Comparison of ENCODE assay signal across 16 cellular contexts in the genomic region with DNA sequence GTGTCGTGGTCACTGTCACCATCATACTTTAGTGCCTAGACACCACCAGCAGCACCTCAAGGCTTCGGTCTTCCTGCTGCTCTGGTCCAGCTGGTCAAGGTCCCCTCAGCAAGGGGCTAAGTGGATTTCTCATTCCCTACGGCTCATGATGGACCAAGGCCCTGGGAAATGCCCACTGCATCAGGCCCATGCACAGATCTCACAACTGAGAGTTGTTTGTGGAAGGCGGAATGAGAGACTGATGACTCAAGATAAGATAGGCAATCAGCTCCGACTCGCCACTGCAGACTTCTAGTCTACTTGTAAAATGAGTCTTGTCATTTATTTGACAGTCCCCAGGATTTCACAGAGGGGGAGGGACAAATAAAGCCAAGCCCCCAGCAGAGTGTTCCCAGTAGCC.
A peak's percentile ranks its signal among the peaks of the same experiment; 100 is the strongest.
DNase-seq lines count a peak whose midpoint lies in the region; ATAC-seq, FAIRE-seq and TF ChIP-seq lines count a peak whose summit lies in the region.
"Had no signal": no experiment of that assay in that cellular context is flagged by ENCODE, and none has a peak within 500 bp of the region (broad histone marks: within the 10 kb centered on the region; RNA-seq: fewer than 3 reads in every experiment).

No MANE protein-coding gene starts in this region.

- FAIRE-seq in GM12891 (lab: Jason Lieb, UNC): no peak
- FAIRE-seq: G401.6, GM19239 had no signal

- peak overlapping the region; percentile 63 for H3K18ac ChIP-seq in trophoblast cell (ENCODE audit: low read length)

- H3K4me1 ChIP-seq in trophoblast cell (ENCODE audit: control insufficient read depth in 1 of 2, insufficient read depth in 2 of 2, low read length in 2 of 2): peaks cover 12 to 16% of the 10 kb centered on the region in 2 experiments
- H3K4me1 ChIP-seq: Caco-2 had no signal

- no peak overlapping the region for H2AFZ ChIP-seq in trophoblast cell (ENCODE audit: insufficient read depth, low read length, poor library complexity)
- H2AFZ ChIP-seq: GM23338 had no signal

- ATAC-seq in GM19455 (IDR thresholded peaks at IDR 0.05; ENCODE audit: unreplicated experiment): no peak
- ATAC-seq: GM23338, HCT116 had no signal

- no peaks in the 10 kb centered on the region for H3K27me3 ChIP-seq in trophoblast cell (ENCODE audit: insufficient read depth, low read length)

- no peak overlapping the region for H4K12ac ChIP-seq in trophoblast cell (ENCODE audit: low read depth, low read length)

- no peak for TF ChIP-seq CTCF in coronary artery (IDR thresholded peaks at IDR 0.05)

- H3K9ac ChIP-seq in trophoblast cell (ENCODE audit: low read length): no peak overlapping the region

- peak overlapping the region; percentile 58 for H2BK5ac ChIP-seq in trophoblast cell (ENCODE audit: low read depth, low read length, poor library complexity)

- H3K9me3 ChIP-seq in trophoblast cell (ENCODE audit: insufficient read depth, low read depth, low read length): no peaks in the 10 kb centered on the region
- H3K9me3 ChIP-seq: Caco-2 had no signal

- H3K4me2 ChIP-seq in trophoblast cell (ENCODE audit: low read length): no peak overlapping the region
- H3K4me2 ChIP-seq: GM23338 had no signal

- no peaks in the 10 kb centered on the region for H3K79me2 ChIP-seq in trophoblast cell (ENCODE audit: control insufficient read depth, insufficient read depth, low read length, poor library complexity)

- no peak overlapping the region for H3K23ac ChIP-seq in trophoblast cell (ENCODE audit: low read length)

- TF ChIP-seq POLR2A in GM12891 (IDR thresholded peaks at IDR 0.05; ENCODE audit: low read depth, low read length): no peak

- peak overlapping the region; percentile 55 for H3K14ac ChIP-seq in trophoblast cell (ENCODE audit: low read length)

- WGBS in trophoblast cell (ENCODE audit: extremely low coverage, insufficient coverage, insufficient read length): no CpG with 5 or more reads among the region's 6 CpGs

- peak overlapping the region; percentile 78 for H2BK12ac ChIP-seq in trophoblast cell (ENCODE audit: low read length)

- peak overlapping the region; percentile 72 for H4K91ac ChIP-seq in trophoblast cell (ENCODE audit: low read depth, low read length)

- H3K4me3 ChIP-seq in coronary artery (no peak overlapping the region), trophoblast cell (ENCODE audit: low read depth, low read length) (no peak overlapping the region)
- H3K4me3 ChIP-seq: GM23338 had no signal

- H2AK5ac ChIP-seq in trophoblast cell (ENCODE audit: low read length): no peak overlapping the region

- peak overlapping the region; percentile 12 for H4K8ac ChIP-seq in trophoblast cell (ENCODE audit: low read depth, low read length)

- DNase-seq in coronary artery (ENCODE audit: low spot score) (peak; percentile 40), islet precursor cell (peak; percentile 84), trophoblast cell (no peak), GM12891 (ENCODE audit: insufficient read length, low spot score) (no peak), KG1 (lab: John Stamatoyannopoulos, UW) (no peak)
- DNase-seq: C1 segment of cervical spinal cord; Caco-2; CD4-positive, alpha-beta memory T cell; DMS153; DND-41; H9 had no signal

- H3K4ac ChIP-seq in trophoblast cell (ENCODE audit: low read depth, low read length): no peak overlapping the region

- H3K79me1 ChIP-seq in trophoblast cell (ENCODE audit: low read length): peaks cover 7% of the 10 kb centered on the region

- H2BK120ac ChIP-seq in trophoblast cell (ENCODE audit: insufficient read depth, low read length, poor library complexity): peak overlapping the region; percentile 76

- H3K27ac ChIP-seq in coronary artery (no peak overlapping the region), trophoblast cell (ENCODE audit: low read depth, low read length) (peak overlapping the region; percentile 74)

- H3K36me3 ChIP-seq in trophoblast cell (ENCODE audit: control insufficient read depth in 1 of 2, insufficient read depth in 2 of 2, low read length in 2 of 2): no peaks in the 10 kb centered on the region

TF ChIP-seq in GM12891, 5 proteins besides CTCF, POLR2A, EP300 and RAD21:
- TF ChIP-seq POLR2AphosphoS5 (IDR thresholded peaks at IDR 0.05; ENCODE audit: low read depth, low read length) (no peak), PAX5 (IDR thresholded peaks at IDR 0.05; ENCODE audit: insufficient read depth, low read length, severe bottlenecking) (no peak), POU2F2 (IDR thresholded peaks at IDR 0.05; ENCODE audit: low read depth, low read length) (no peak), TAF1 (IDR thresholded peaks at IDR 0.05; ENCODE audit: low read depth, low read length) (no peak), SPI1 (IDR thresholded peaks at IDR 0.05; ENCODE audit: low read depth, low read length) (no peak)
TF ChIP-seq in GM12891: peak in this region for 0.

Comparison
In these comparisons a context has a peak if more than half of its experiments do, and no peak if none do; other contexts are left out.
1. DNase-seq: peak in coronary artery (single experiment) and islet precursor cell (single experiment); none in trophoblast cell (0 of 2), GM12891 (single experiment) and KG1 (single experiment).